ENCODE assay signal across 1 cellular context in the genomic region with DNA sequence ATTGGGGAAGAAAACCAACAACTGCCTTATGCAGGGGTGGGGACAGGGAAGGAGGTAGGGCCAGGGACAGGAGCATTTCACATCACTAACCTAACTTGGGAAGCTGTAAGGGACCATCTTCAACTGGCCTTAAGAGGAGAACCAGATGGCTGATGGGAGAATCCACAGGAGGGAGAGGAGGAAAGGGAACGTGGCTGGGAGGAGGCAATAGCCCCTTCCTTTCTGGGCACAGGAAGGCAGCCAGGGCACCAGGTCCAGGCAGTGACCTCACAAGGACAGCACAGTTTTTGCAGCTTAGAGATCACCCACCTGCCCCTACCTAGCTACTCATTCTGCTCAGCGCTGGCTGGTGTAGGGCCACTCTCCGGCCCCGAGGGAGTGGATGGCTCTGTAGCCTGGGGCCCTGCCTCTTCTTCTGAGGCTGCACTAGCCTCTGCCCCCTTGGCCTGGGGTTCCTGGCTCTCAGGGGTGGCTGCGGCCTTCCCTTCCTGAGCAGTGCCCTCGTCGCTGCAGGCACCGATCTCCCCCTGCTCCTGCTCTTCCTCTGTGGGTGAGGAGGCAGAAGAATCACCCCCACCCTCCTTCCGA.
TF ChIP-seq lines count a peak whose summit lies in the region.

No MANE protein-coding gene starts in this region.

TF ChIP-seq in HepG2, 621 proteins besides CTCF, POLR2A, EP300 and RAD21:
- TF ChIP-seq ZNF879 (CRISPR knock-in tag; IDR thresholded peaks at IDR 0.05) (no peak), NAIF1 (CRISPR knock-in tag; IDR thresholded peaks at IDR 0.05; ENCODE audit: borderline replicate concordance) (0 out of 2 replicates have a peak, but pooled peaks have one; percentile 28), RBM22 (optimal IDR thresholded peaks at IDR 0.05; ENCODE audit: low read length) (peak; percentile 81), ZBTB42 (CRISPR knock-in tag; IDR thresholded peaks at IDR 0.05) (0 out of 2 replicates have a peak, but pooled peaks have one; percentile 27), ZNF724P (CRISPR knock-in tag; IDR thresholded peaks at IDR 0.05; ENCODE audit: borderline replicate concordance) (no peak), ZNF235 (CRISPR knock-in tag; IDR thresholded peaks at IDR 0.05; ENCODE audit: borderline replicate concordance) (no peak), ZNF615 (CRISPR knock-in tag; IDR thresholded peaks at IDR 0.05; ENCODE audit: borderline replicate concordance) (0 out of 2 replicates have a peak, but pooled peaks have one; percentile 33), ZNF143 (CRISPR knock-in tag; IDR thresholded peaks at IDR 0.05) (peak; percentile 68), ZNF605 (CRISPR knock-in tag; IDR thresholded peaks at IDR 0.05) (peak; percentile 25; the same call in 1 of the 2 replicates), ZNF768 (CRISPR knock-in tag; IDR thresholded peaks at IDR 0.05) (0 out of 2 replicates have a peak, but pooled peaks have one; percentile 14), RBM39 (IDR thresholded peaks at IDR 0.05; ENCODE audit: low read depth, low read length, poor library complexity, severe bottlenecking) (no peak), ARNTL (CRISPR knock-in tag; IDR thresholded peaks at IDR 0.05) (0 out of 2 replicates have a peak, but pooled peaks have one; percentile 23), EEA1 (CRISPR knock-in tag; IDR thresholded peaks at IDR 0.05; ENCODE audit: borderline replicate concordance) (no peak), GFI1 (CRISPR knock-in tag; IDR thresholded peaks at IDR 0.05; ENCODE audit: borderline replicate concordance) (peak; percentile 61; the same call in 1 of the 2 replicates), KDM5B (CRISPR knock-in tag; IDR thresholded peaks at IDR 0.05; ENCODE audit: borderline replicate concordance) (0 out of 2 replicates have a peak, but pooled peaks have one; percentile 28), KDM1A (CRISPR knock-in tag; IDR thresholded peaks at IDR 0.05) (peak; percentile 9; the same call in 1 of the 2 replicates), ZBTB7A (CRISPR knock-in tag; IDR thresholded peaks at IDR 0.05) (0 out of 2 replicates have a peak, but pooled peaks have one; percentile 12)
- TF ChIP-seq, protein P1, sequence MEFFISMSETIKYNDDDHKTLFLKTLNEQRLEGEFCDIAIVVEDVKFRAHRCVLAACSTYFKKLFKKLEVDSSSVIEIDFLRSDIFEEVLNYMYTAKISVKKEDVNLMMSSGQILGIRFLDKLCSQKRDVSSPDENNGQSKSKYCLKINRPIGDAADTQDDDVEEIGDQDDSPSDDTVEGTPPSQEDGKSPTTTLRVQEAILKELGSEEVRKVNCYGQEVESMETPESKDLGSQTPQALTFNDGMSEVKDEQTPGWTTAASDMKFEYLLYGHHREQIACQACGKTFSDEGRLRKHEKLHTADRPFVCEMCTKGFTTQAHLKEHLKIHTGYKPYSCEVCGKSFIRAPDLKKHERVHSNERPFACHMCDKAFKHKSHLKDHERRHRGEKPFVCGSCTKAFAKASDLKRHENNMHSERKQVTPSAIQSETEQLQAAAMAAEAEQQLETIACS (CRISPR knock-in tag; IDR thresholded peaks at IDR 0.05): 0 out of 2 replicates have a peak, but pooled peaks have one; percentile 32
- TF ChIP-seq, protein P2, sequence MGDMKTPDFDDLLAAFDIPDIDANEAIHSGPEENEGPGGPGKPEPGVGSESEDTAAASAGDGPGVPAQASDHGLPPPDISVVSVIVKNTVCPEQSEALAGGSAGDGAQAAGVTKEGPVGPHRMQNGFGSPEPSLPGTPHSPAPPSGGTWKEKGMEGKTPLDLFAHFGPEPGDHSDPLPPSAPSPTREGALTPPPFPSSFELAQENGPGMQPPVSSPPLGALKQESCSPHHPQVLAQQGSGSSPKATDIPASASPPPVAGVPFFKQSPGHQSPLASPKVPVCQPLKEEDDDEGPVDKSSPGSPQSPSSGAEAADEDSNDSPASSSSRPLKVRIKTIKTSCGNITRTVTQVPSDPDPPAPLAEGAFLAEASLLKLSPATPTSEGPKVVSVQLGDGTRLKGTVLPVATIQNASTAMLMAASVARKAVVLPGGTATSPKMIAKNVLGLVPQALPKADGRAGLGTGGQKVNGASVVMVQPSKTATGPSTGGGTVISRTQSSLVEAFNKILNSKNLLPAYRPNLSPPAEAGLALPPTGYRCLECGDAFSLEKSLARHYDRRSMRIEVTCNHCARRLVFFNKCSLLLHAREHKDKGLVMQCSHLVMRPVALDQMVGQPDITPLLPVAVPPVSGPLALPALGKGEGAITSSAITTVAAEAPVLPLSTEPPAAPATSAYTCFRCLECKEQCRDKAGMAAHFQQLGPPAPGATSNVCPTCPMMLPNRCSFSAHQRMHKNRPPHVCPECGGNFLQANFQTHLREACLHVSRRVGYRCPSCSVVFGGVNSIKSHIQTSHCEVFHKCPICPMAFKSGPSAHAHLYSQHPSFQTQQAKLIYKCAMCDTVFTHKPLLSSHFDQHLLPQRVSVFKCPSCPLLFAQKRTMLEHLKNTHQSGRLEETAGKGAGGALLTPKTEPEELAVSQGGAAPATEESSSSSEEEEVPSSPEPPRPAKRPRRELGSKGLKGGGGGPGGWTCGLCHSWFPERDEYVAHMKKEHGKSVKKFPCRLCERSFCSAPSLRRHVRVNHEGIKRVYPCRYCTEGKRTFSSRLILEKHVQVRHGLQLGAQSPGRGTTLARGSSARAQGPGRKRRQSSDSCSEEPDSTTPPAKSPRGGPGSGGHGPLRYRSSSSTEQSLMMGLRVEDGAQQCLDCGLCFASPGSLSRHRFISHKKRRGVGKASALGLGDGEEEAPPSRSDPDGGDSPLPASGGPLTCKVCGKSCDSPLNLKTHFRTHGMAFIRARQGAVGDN (CRISPR knock-in tag; IDR thresholded peaks at IDR 0.05): peak; percentile 66; the same call in 1 of the 2 replicates
- TF ChIP-seq, protein P3, sequence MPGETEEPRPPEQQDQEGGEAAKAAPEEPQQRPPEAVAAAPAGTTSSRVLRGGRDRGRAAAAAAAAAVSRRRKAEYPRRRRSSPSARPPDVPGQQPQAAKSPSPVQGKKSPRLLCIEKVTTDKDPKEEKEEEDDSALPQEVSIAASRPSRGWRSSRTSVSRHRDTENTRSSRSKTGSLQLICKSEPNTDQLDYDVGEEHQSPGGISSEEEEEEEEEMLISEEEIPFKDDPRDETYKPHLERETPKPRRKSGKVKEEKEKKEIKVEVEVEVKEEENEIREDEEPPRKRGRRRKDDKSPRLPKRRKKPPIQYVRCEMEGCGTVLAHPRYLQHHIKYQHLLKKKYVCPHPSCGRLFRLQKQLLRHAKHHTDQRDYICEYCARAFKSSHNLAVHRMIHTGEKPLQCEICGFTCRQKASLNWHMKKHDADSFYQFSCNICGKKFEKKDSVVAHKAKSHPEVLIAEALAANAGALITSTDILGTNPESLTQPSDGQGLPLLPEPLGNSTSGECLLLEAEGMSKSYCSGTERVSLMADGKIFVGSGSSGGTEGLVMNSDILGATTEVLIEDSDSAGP (CRISPR knock-in tag; IDR thresholded peaks at IDR 0.05; ENCODE audit: borderline replicate concordance): peak; percentile 57; the same call in 1 of the 2 replicates
